ENCODE assay signal across 11 cellular contexts in genomic region chr3:49296781-49297420, GRCh38. TPM values are rescaled to one million over a fixed set of nuclear protein-coding genes. Genes with fewer than 3 reads are reported as not detected.
DNase-seq lines count a peak whose midpoint lies in the region; ATAC-seq and TF ChIP-seq lines count a peak whose summit lies in the region.
"Had no signal": no experiment of that assay in that cellular context is flagged by ENCODE, and none has a peak within 500 bp of the region (broad histone marks: within the 10 kb centered on the region; RNA-seq: fewer than 3 reads in every experiment).

No MANE protein-coding gene starts in this region.

- ATAC-seq in activated CD8-positive, alpha-beta T cell treated with anti-CD3 and anti-CD28 coated beads for 36 hours: no peak
- no peak for ATAC-seq in GM21515 (IDR thresholded peaks at IDR 0.05; ENCODE audit: unreplicated experiment)
- no peak for ATAC-seq in GM21529 (IDR thresholded peaks at IDR 0.05; ENCODE audit: unreplicated experiment)

- H3K4me1 ChIP-seq in fibroblast of lung (ENCODE audit: control insufficient read depth, extremely low read depth, insufficient read depth, low read length): peaks cover 3% of the 10 kb centered on the region
- H3K4me1 ChIP-seq: Caco-2 had no signal

- no peak overlapping the region for H3K4me3 ChIP-seq in fibroblast of lung (replicated peaks in 1 of 4; ENCODE audit: control extremely low read depth in 1 of 4, insufficient read depth in 1 of 4, low read depth in 3 of 4, low read length in 4 of 4)

- H3K36me3 Mint-ChIP-seq in activated CD8-positive, alpha-beta T cell treated with anti-CD3 and anti-CD28 coated beads for 36 hours (ENCODE audit: low read depth): peaks cover 49% of the 10 kb centered on the region
- H3K36me3 Mint-ChIP-seq in nephron progenitor cell (ENCODE audit: low read depth): peaks cover 67% of the 10 kb centered on the region

- H3K27ac Mint-ChIP-seq in activated CD8-positive, alpha-beta T cell treated with anti-CD3 and anti-CD28 coated beads for 36 hours: peak overlapping the region; percentile 46
- H3K27ac Mint-ChIP-seq in nephron progenitor cell: peak overlapping the region; percentile 35

- H3K27me3 ChIP-seq in fibroblast of lung (ENCODE audit: control insufficient read depth, insufficient read depth, low read length): no peaks in the 10 kb centered on the region

- no peak overlapping the region for H3K4me2 ChIP-seq in fibroblast of lung (ENCODE audit: extremely low read depth, insufficient read depth, low read length)

- H3K27ac ChIP-seq in fibroblast of lung (ENCODE audit: insufficient read depth, low read length): peak overlapping the region; percentile 8
- H3K27ac ChIP-seq: HL-60 had no signal

- H2AFZ ChIP-seq in fibroblast of lung (ENCODE audit: low read length): no peak overlapping the region

- no peak for TF ChIP-seq CTCF in activated CD8-positive, alpha-beta T cell treated with anti-CD3 and anti-CD28 coated beads for 36 hours (IDR thresholded peaks at IDR 0.05)
- no peak for TF ChIP-seq CTCF in fibroblast of lung (conservative IDR thresholded peaks at IDR 0.05 in 1 of 2, IDR thresholded peaks at IDR 0.05 in 1 of 2; ENCODE audit: low read depth in 1 of 2, low read length in 2 of 2)
- TF ChIP-seq CTCF in nephron progenitor cell (IDR thresholded peaks at IDR 0.05): no peak

- H3K9me3 Mint-ChIP-seq in activated CD8-positive, alpha-beta T cell treated with anti-CD3 and anti-CD28 coated beads for 36 hours: no peaks in the 10 kb centered on the region
- H3K9me3 Mint-ChIP-seq in nephron progenitor cell: no peaks in the 10 kb centered on the region

- no peak overlapping the region for H3K4me3 Mint-ChIP-seq in activated CD8-positive, alpha-beta T cell treated with anti-CD3 and anti-CD28 coated beads for 36 hours
- no peak overlapping the region for H3K4me3 Mint-ChIP-seq in nephron progenitor cell

- no peaks in the 10 kb centered on the region for H3K9me3 ChIP-seq in fibroblast of lung (ENCODE audit: control insufficient read depth, insufficient read depth, low read depth, low read length)
- H3K9me3 ChIP-seq: Caco-2 had no signal

- CTCF ChIA-PET in activated CD8-positive, alpha-beta T cell treated with anti-CD3 and anti-CD28 coated beads for 36 hours (lab: Charles Lee): interaction anchor here (0.7 to 1.6 kb wide), 7 partner anchors 13 to 163 kb away, joined by 3 to 8 read pairs (median 4); partner anchors contain the start of gene KLHDC8B

- intact Hi-C loops in activated CD8-positive, alpha-beta T cell treated with anti-CD3 and anti-CD28 coated beads for 36 hours (cut with micrococcal nuclease): no loop called here

- H3K36me3 ChIP-seq in fibroblast of lung (ENCODE audit: control insufficient read depth, insufficient read depth, low read length): peaks cover 29% of the 10 kb centered on the region

- POLR2A ChIA-PET in activated CD8-positive, alpha-beta T cell treated with anti-CD3 and anti-CD28 coated beads for 36 hours (lab: Charles Lee): no interaction called here

- H4K20me1 ChIP-seq in fibroblast of lung (ENCODE audit: control insufficient read depth, extremely low read depth, insufficient read depth, low read length): no peaks in the 10 kb centered on the region

- no peak overlapping the region for H3K9ac ChIP-seq in fibroblast of lung (ENCODE audit: insufficient read depth, low read length)

- DNase-seq in AG08395 (ENCODE audit: low spot score) (peak; percentile 14), fibroblast of lung (ENCODE audit: low read depth in 2 of 2) (peak in 1 of 2 donors; percentile 49), nephron progenitor cell (no peak), NCI-H226 (no peak), NCI-H2171 (lab: John Stamatoyannopoulos, UW) (no peak)
- no peak for DNase-seq in activated CD8-positive, alpha-beta T cell treated with anti-CD3 and anti-CD28 coated beads for 36 hours
- DNase-seq: Caco-2, NCI-H1694 had no signal

- H3K27me3 Mint-ChIP-seq in activated CD8-positive, alpha-beta T cell treated with anti-CD3 and anti-CD28 coated beads for 36 hours: no peaks in the 10 kb centered on the region
- no peaks in the 10 kb centered on the region for H3K27me3 Mint-ChIP-seq in nephron progenitor cell (ENCODE audit: low read depth, poor library complexity)

- H3K4me1 Mint-ChIP-seq in activated CD8-positive, alpha-beta T cell treated with anti-CD3 and anti-CD28 coated beads for 36 hours (ENCODE audit: low read depth): no peaks in the 10 kb centered on the region
- no peaks in the 10 kb centered on the region for H3K4me1 Mint-ChIP-seq in nephron progenitor cell

- H3K79me2 ChIP-seq in fibroblast of lung (ENCODE audit: control insufficient read depth, insufficient read depth, low read length): no peaks in the 10 kb centered on the region

RNA-seq across cellular contexts. Expression of gene C3orf62, which starts 19.9 kb away (rescaled TPM):
- total RNA-seq in activated CD8-positive, alpha-beta T cell treated with anti-CD3 and anti-CD28 coated beads for 36 hours: 1 to 10 TPM; 3.4 to 3.7 TPM
- 1.5 TPM in 2 replicates for total RNA-seq in fibroblast of lung
- 1.2 and 1.3 TPM in 2 replicates for polyA plus RNA-seq in fibroblast of lung
- 2.0 and 2.2 TPM in 2 replicates for polyA plus RNA-seq in fibroblast of lung (2012)
- 0.71 and 4.9 TPM in 2 replicates for polyA minus RNA-seq in fibroblast of lung (ENCODE audit: low replicate concordance)

RNA-seq across cellular contexts. Expression of gene USP4, which starts 43.0 kb away (rescaled TPM):
- 10 to 100 TPM; 62.4 to 67.8 TPM for total RNA-seq in activated CD8-positive, alpha-beta T cell treated with anti-CD3 and anti-CD28 coated beads for 36 hours
- 20.3 and 28.7 TPM in 2 replicates for total RNA-seq in fibroblast of lung
- 47.1 and 53.9 TPM in 2 replicates for polyA plus RNA-seq in fibroblast of lung
- 38.9 and 44.5 TPM in 2 replicates for polyA plus RNA-seq in fibroblast of lung (2012)
- polyA minus RNA-seq in fibroblast of lung (ENCODE audit: low replicate concordance): 44.3 and 60.1 TPM in 2 replicates
